In the genomic region with DNA sequence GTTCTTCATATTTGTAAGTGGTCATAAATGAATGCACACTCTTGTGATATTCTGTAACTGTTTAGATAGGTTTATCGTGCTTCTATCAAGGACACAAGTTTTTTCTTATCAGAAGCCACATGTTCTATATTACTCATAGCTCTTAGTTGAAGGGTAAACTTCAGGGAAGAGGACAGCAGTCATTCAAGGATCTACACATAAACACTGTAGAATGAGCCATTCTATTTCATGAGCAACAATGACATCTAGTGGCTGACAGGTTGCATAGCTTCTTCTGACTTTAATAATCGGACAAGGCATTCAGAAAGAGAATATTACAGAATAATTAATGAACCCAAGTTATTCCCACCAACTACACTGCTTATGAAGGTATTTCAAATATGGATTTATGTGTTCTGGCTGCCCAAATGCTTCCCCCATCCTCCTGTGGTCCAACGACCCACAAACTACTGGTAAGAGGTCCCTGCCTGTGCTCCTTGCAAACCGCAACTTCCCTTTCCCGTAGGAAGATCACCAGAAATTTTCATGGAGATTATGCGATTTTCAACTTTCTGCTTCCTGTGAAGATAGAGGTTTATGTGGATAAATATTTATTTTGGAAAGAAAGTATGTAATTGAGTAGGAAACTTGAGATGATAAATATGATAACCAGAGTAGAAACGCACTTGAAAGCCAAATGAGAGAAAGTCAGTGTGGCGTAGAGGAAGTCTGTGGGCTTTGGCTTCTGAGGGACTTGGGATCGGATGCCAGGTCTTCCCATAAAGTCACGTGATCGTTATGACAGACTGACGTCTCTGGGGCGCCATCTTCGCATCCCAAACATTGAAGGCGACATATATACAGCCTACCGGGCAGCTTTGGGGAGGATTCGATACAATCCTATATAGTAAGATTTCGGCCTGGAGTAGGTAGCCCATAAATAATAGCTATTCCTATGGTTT, we compare ENCODE assay signal across 8 cellular contexts. TPM values are rescaled to one million over a fixed set of nuclear protein-coding genes. Genes with fewer than 3 reads are reported as not detected.
DNase-seq lines count a peak whose midpoint lies in the region; ATAC-seq, FAIRE-seq and TF ChIP-seq lines count a peak whose summit lies in the region.

No MANE protein-coding gene starts in this region.

- ATAC-seq in GM21381 (IDR thresholded peaks at IDR 0.05; ENCODE audit: unreplicated experiment) (peak; percentile 71), GM18511 (IDR thresholded peaks at IDR 0.05; ENCODE audit: unreplicated experiment) (no peak)

- peak; percentile 92 for FAIRE-seq in G401.6 (lab: Jason Lieb, UNC)

- TF ChIP-seq EP300 in tibial nerve (IDR thresholded peaks at IDR 0.05) = peak in 1 of 2 donors; percentile 14

- peak overlapping the region; percentile 4 to 87 (median 54) for H3K27ac ChIP-seq in tibial nerve

- 47 to 48% methylated on average over 18 of the region's 18 CpGs for WGBS in tibial nerve, 2 donors

- TF ChIP-seq POLR2A in tibial nerve (IDR thresholded peaks at IDR 0.05) = no peak

- TF ChIP-seq CTCF in tibial nerve (IDR thresholded peaks at IDR 0.05) = peak; percentile 68 to 89 (median 83)

- H3K27me3 ChIP-seq in tibial nerve = no peaks in the 10 kb centered on the region

- no peaks in the 10 kb centered on the region for H3K36me3 ChIP-seq in tibial nerve

- peak; percentile 49 for DNase-seq in HPDE6-E6E7 (ENCODE audit: extremely low spot score)
- peak; percentile 53 for DNase-seq in NCI-H82 treated with DMSO at 0.1 percent for 48 hours (lab: John Stamatoyannopoulos, UW; ENCODE audit: unreplicated experiment)
- DNase-seq in central memory CD4-positive, alpha-beta T cell = peak; percentile 29
- peak; percentile 80 for DNase-seq in kidney glomerular epithelial cell (lab: John Stamatoyannopoulos, UW)
- peak in 1 of 2 donors; percentile 31 for DNase-seq in tibial nerve (ENCODE audit: low spot score in 2 of 2)

- peaks cover 0 to 17% (median 2%) of the 10 kb centered on the region in 4 donors for H3K4me1 ChIP-seq in tibial nerve

- H3K4me3 ChIP-seq in tibial nerve = peak overlapping the region in 2 of 4 donors; percentile 15 to 40

- H3K9me3 ChIP-seq in tibial nerve = no peaks in the 10 kb centered on the region

RNA-seq across cellular contexts. Expression of gene ABCB5, which starts 16.7 kb away (rescaled TPM):
- total RNA-seq in tibial nerve = 1 to 10 TPM in 3 of 4 donors, under 1 TPM in 1; 0.66 to 4.5 (median 2.0) TPM
